In the genomic region with DNA sequence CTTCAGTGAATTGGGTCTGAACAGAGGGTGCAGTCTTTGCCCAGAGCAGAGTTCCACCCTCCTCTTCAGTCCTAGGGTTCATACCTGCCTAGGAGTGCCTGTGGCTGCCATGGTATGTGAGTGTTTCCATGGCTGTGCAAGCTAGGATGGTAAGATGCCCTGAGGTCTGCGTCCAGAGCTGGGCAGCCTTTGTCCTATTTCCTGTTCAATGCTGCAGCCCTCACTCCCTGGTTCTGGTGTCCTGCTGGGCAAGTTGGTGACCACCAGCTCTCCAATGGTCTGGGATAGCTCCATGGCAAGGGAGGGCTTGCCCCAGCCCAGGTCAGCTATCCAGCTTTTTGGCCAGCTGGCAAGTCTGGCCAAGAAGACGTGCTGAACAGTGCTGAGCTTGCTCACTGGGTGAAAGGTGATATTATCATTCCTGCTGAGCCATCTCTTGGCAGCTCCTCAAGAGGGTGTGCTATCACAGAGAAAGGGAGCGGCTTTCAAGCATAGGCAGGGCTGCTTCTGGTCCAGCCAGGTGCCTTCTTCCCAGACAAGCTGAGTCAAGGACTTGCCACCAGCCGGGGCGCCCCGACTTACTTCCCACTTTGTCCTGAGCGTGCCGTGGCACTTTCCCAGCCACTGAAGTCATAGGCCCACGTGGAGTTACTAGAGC, we compare ENCODE assay signal across 9 cellular contexts. TPM values are rescaled to one million over a fixed set of nuclear protein-coding genes. Genes with fewer than 3 reads are reported as not detected.
DNase-seq lines count a peak whose midpoint lies in the region; ATAC-seq and TF ChIP-seq lines count a peak whose summit lies in the region.
"Had no signal": no experiment of that assay in that cellular context is flagged by ENCODE, and none has a peak within 500 bp of the region (broad histone marks: within the 10 kb centered on the region; RNA-seq: fewer than 3 reads in every experiment).

No MANE protein-coding gene starts in this region.

- TF ChIP-seq POLR2A in spleen (IDR thresholded peaks at IDR 0.05) = no peak

- H3K4me1 Mint-ChIP-seq in naive thymus-derived CD4-positive, alpha-beta T cell = peaks cover 62 to 88% (median 84%) of the 10 kb centered on the region in 7 donors

- H3K27ac ChIP-seq in BLaER1 = no peak overlapping the region
- H3K27ac ChIP-seq in colonic mucosa = no peak overlapping the region
- H3K27ac ChIP-seq in naive thymus-derived CD4-positive, alpha-beta T cell (ENCODE audit: low read depth, low read length) = no peak overlapping the region
- H3K27ac ChIP-seq in spleen = peak overlapping the region in 3 of 8 donors; percentile 55 to 82 (median 78)

- no peak overlapping the region for H3K4me3 ChIP-seq in BLaER1
- H3K4me3 ChIP-seq in MG63 = no peak overlapping the region
- no peak overlapping the region for H3K4me3 ChIP-seq in colonic mucosa
- H3K4me3 ChIP-seq in naive thymus-derived CD4-positive, alpha-beta T cell (ENCODE audit: low read length) = no peak overlapping the region
- H3K4me3 ChIP-seq in spleen = no peak overlapping the region

- peaks cover 5% of the 10 kb centered on the region; the same call in 1 of the 2 replicates for H3K27me3 ChIP-seq in BLaER1
- H3K27me3 ChIP-seq in MG63 = no peaks in the 10 kb centered on the region
- no peaks in the 10 kb centered on the region for H3K27me3 ChIP-seq in colonic mucosa
- no peaks in the 10 kb centered on the region for H3K27me3 ChIP-seq in naive thymus-derived CD4-positive, alpha-beta T cell (ENCODE audit: control insufficient read depth in 2 of 2, insufficient read depth in 2 of 2, low read length in 2 of 2)
- H3K27me3 ChIP-seq in spleen (replicated peaks in 1 of 7) = no peaks in the 10 kb centered on the region

- CTCF ChIA-PET in naive thymus-derived CD4-positive, alpha-beta T cell (lab: Charles Lee) = interaction anchor here (0.7 to 4.9 kb wide), 6 partner anchors 10 to 201 kb away, joined by 3 to 57 read pairs (median 5); a partner anchor contains a TSS

- H4K20me1 ChIP-seq in BLaER1 = peaks cover 79% of the 10 kb centered on the region

- H3K4me1 ChIP-seq in BLaER1 (peaks cover 79% of the 10 kb centered on the region), colonic mucosa (peaks cover 8% of the 10 kb centered on the region), spleen (peaks cover 58 to 98% (median 81%) of the 10 kb centered on the region in 6 donors)
- peaks cover 62 to 70% of the 10 kb centered on the region in 2 donors for H3K4me1 ChIP-seq in naive thymus-derived CD4-positive, alpha-beta T cell (ENCODE audit: control insufficient read depth in 2 of 2, insufficient read depth in 2 of 2, low read length in 2 of 2)

- H3K27ac Mint-ChIP-seq in naive thymus-derived CD4-positive, alpha-beta T cell = peak overlapping the region in 6 of 9 donors; percentile 38 to 88 (median 68)

- no peaks in the 10 kb centered on the region for H3K27me3 Mint-ChIP-seq in naive thymus-derived CD4-positive, alpha-beta T cell

- intact Hi-C loops in colonic mucosa (cut with DNase I) (no loop called here), spleen (cut with DNase I; ENCODE audit: low total_unique reads) (no loop called here)
- intact Hi-C loops in naive thymus-derived CD4-positive, alpha-beta T cell (cut with micrococcal nuclease) = no loop called here

- peak overlapping the region; percentile 87 for H3K4me2 ChIP-seq in BLaER1

- no peaks in the 10 kb centered on the region for H3K9me3 Mint-ChIP-seq in naive thymus-derived CD4-positive, alpha-beta T cell
- H3K9me3 Mint-ChIP-seq: neural crest cell had no signal

- no peak for ATAC-seq in naive thymus-derived CD4-positive, alpha-beta T cell
- no peak for ATAC-seq in GM18502 (IDR thresholded peaks at IDR 0.05; ENCODE audit: poor library complexity, unreplicated experiment)

- DNase-seq in MG63 (peak; percentile 52), colonic mucosa (peak; percentile 59), SW480 (ENCODE audit: low spot score) (no peak), spleen (no peak)
- DNase-seq in naive thymus-derived CD4-positive, alpha-beta T cell = no peak
- DNase-seq in effector CD4-positive, alpha-beta T cell = no peak

- no peaks in the 10 kb centered on the region for H3K9me3 ChIP-seq in BLaER1
- no peaks in the 10 kb centered on the region for H3K9me3 ChIP-seq in MG63
- H3K9me3 ChIP-seq in colonic mucosa = no peaks in the 10 kb centered on the region
- H3K9me3 ChIP-seq in naive thymus-derived CD4-positive, alpha-beta T cell (ENCODE audit: control insufficient read depth in 2 of 3, low read length in 3 of 3) = no peaks in the 10 kb centered on the region
- H3K9me3 ChIP-seq in spleen = no peaks in the 10 kb centered on the region

- H3K36me3 ChIP-seq in BLaER1 = peaks cover 65% of the 10 kb centered on the region
- no peaks in the 10 kb centered on the region for H3K36me3 ChIP-seq in MG63
- H3K36me3 ChIP-seq in colonic mucosa = no peaks in the 10 kb centered on the region
- H3K36me3 ChIP-seq in naive thymus-derived CD4-positive, alpha-beta T cell (ENCODE audit: control insufficient read depth in 2 of 3, insufficient read depth in 3 of 3, low read length in 3 of 3) = peaks cover 0 to 14% (median 0%) of the 10 kb centered on the region in 3 experiments
- H3K36me3 ChIP-seq in spleen = peaks cover 0 to 100% (median 36%) of the 10 kb centered on the region in 6 donors

- POLR2A ChIA-PET in naive thymus-derived CD4-positive, alpha-beta T cell (lab: Charles Lee) = interaction anchor here (2.0 to 17.2 kb wide), 2 partner anchors 9 to 11 kb away, joined by 9 to 300 read pairs; a partner anchor contains a TSS

- H3K9ac ChIP-seq in BLaER1 = no peak overlapping the region
- no peak overlapping the region for H3K9ac ChIP-seq in colonic mucosa (ENCODE audit: low read depth in 2 of 2, low read length in 2 of 2)

- H3K36me3 Mint-ChIP-seq in naive thymus-derived CD4-positive, alpha-beta T cell = peaks cover 3 to 50% (median 14%) of the 10 kb centered on the region in 5 donors

- TF ChIP-seq CTCF in colonic mucosa (IDR thresholded peaks at IDR 0.05) (no peak), spleen (IDR thresholded peaks at IDR 0.05 in 8 of 11, conservative IDR thresholded peaks at IDR 0.05 in 3 of 11) (no peak)

- H3K4me3 Mint-ChIP-seq in naive thymus-derived CD4-positive, alpha-beta T cell = peak overlapping the region in 3 of 10 donors; percentile 3 to 77 (median 45)
- H3K4me3 Mint-ChIP-seq: neural crest cell had no signal

- WGBS in spleen, 5 donors = 71 to 85% (median 79%) methylated on average over 8 to 9 of the region's 9 CpGs

RNA-seq across cellular contexts. Expression of a gene that starts 13.0 kb away (rescaled TPM):
- 4.5 and 4.6 TPM in 2 replicates for total RNA-seq in MG63 (2014; rRNA removed; shearing (Covaris generic); ENCODE audit: low replicate concordance)
- total RNA-seq in colonic mucosa = 10 to 100 TPM; 22.5 to 29.3 TPM
- total RNA-seq in naive thymus-derived CD4-positive, alpha-beta T cell = 100 to 1,000 TPM; 120 to 151 (median 147) TPM
- 100 to 1,000 TPM in 1 of 2 donors, 10 to 100 TPM in 1; 75.8 to 109 TPM for polyA plus RNA-seq in naive thymus-derived CD4-positive, alpha-beta T cell
- 10 to 100 TPM; 64.4 to 89.7 (median 68.5) TPM for total RNA-seq in spleen
- polyA plus RNA-seq in spleen = 10 to 100 TPM; 12.4 to 13.1 (median 12.7) TPM

RNA-seq across cellular contexts. Expression of a gene that starts 49.1 kb away (rescaled TPM):
- 16.9 and 25.0 TPM in 2 replicates for total RNA-seq in MG63 (2014; rRNA removed; shearing (Covaris generic); ENCODE audit: low replicate concordance)
- total RNA-seq in colonic mucosa (10 to 100 TPM; 13.1 to 24.6 TPM), spleen (10 to 100 TPM; 22.3 to 31.7 (median 27.6) TPM)
- total RNA-seq in naive thymus-derived CD4-positive, alpha-beta T cell = 10 to 100 TPM; 13.6 to 25.9 (median 18.3) TPM
- 10 to 100 TPM in 1 of 2 donors, 1 to 10 TPM in 1; 8.7 to 13.7 TPM for polyA plus RNA-seq in naive thymus-derived CD4-positive, alpha-beta T cell
- 10 to 100 TPM; 17.4 to 28.8 (median 25.2) TPM for polyA plus RNA-seq in spleen

RNA-seq across cellular contexts. Expression of a gene that starts 49.1 kb away (rescaled TPM):
- 17.9 and 18.0 TPM in 2 replicates for total RNA-seq in MG63 (2014; rRNA removed; shearing (Covaris generic); ENCODE audit: low replicate concordance)
- total RNA-seq in colonic mucosa (10 to 100 TPM in 1 of 2 donors, 1 to 10 TPM in 1; 6.8 to 10.7 TPM), spleen (10 to 100 TPM in 5 of 7 donors, 1 to 10 TPM in 2; 8.6 to 12.7 (median 10.3) TPM)
- 10 to 100 TPM; 15.5 to 19.9 (median 19.1) TPM for total RNA-seq in naive thymus-derived CD4-positive, alpha-beta T cell
- polyA plus RNA-seq in naive thymus-derived CD4-positive, alpha-beta T cell = 10 to 100 TPM; 52.1 to 67.7 TPM
- 10 to 100 TPM; 15.8 to 19.0 (median 17.6) TPM for polyA plus RNA-seq in spleen

RNA-seq across cellular contexts. Expression of a gene that starts 56.5 kb away (rescaled TPM):
- not detected in 2 replicates for total RNA-seq in MG63 (2014; rRNA removed; shearing (Covaris generic); ENCODE audit: low replicate concordance)
- total RNA-seq in colonic mucosa (not detected), spleen (not detected)
- not detected for total RNA-seq in naive thymus-derived CD4-positive, alpha-beta T cell
- polyA plus RNA-seq in naive thymus-derived CD4-positive, alpha-beta T cell = not detected
- not detected for polyA plus RNA-seq in spleen
- total RNA-seq: neural crest cell had no signal

Comparison
In these comparisons a context has a peak if more than half of its experiments do, and no peak if none do; other contexts are left out.
1. DNase-seq: peak in MG63 (single experiment) and colonic mucosa (single experiment); none in naive thymus-derived CD4-positive, alpha-beta T cell (0 of 9), SW480 (single experiment), spleen (single experiment) and effector CD4-positive, alpha-beta T cell (single experiment).